ENCODE assay signal across 9 cellular contexts in the genomic region with DNA sequence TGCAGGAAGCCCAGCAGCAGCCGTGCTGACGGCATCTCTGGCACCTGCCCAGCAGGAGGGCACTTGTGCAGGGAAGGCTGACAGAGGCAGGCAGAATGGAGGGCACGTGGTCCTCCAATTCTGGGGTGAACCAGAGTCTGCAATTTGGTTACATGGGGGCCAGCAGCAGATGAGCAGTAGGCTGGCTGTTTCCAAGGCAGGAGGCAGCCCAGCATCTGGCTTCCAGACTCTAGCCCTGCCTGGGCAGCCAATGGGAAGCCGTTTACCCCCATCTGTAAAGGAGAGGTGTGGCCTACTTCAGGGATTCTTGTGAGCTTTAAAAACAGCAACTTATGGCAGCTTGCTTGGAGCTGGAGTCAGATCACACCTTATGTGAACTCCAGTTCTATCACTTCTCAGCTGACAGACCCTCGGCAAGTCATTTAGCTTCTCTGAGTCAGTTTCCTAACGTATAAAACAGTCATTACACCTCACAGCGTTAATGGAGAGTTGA. TPM values are rescaled to one million over a fixed set of nuclear protein-coding genes. Genes with fewer than 3 reads are reported as not detected.
DNase-seq lines count a peak whose midpoint lies in the region; ATAC-seq and TF ChIP-seq lines count a peak whose summit lies in the region.
"Had no signal": no experiment of that assay in that cellular context is flagged by ENCODE, and none has a peak within 500 bp of the region (broad histone marks: within the 10 kb centered on the region; RNA-seq: fewer than 3 reads in every experiment).

No MANE protein-coding gene starts in this region.

- no peak overlapping the region for H2AFZ ChIP-seq in neural progenitor cell (replicated peaks)

- no peak overlapping the region for H3K4me2 ChIP-seq in neural progenitor cell

- no peaks in the 10 kb centered on the region for H3K4me1 Mint-ChIP-seq in effector memory CD8-positive, alpha-beta T cell (ENCODE audit: low read depth in 2 of 2)
- H3K4me1 Mint-ChIP-seq in neural progenitor cell = peaks cover 13% of the 10 kb centered on the region
- no peaks in the 10 kb centered on the region for H3K4me1 Mint-ChIP-seq in T-helper 2 cell treated with Interferon-gamma antibody and Interleukin-4, amounts not matched to agents 5 μg/mL and 100 μg/mL, for 36 hours (ENCODE audit: low read depth)

- H3K79me2 ChIP-seq in neural progenitor cell (ENCODE audit: low read depth) = no peaks in the 10 kb centered on the region

- no peaks in the 10 kb centered on the region for H3K9me3 Mint-ChIP-seq in effector memory CD8-positive, alpha-beta T cell
- no peaks in the 10 kb centered on the region for H3K9me3 Mint-ChIP-seq in neural progenitor cell
- no peaks in the 10 kb centered on the region for H3K9me3 Mint-ChIP-seq in T-helper 2 cell treated with Interferon-gamma antibody and Interleukin-4, amounts not matched to agents 5 μg/mL and 100 μg/mL, for 36 hours

- H4K20me1 ChIP-seq in neural progenitor cell (ENCODE audit: low read depth) = peaks cover 9% of the 10 kb centered on the region

- H3K9ac ChIP-seq in neural progenitor cell = no peak overlapping the region

- H3K9me3 ChIP-seq in neural progenitor cell (ENCODE audit: low read depth) = no peaks in the 10 kb centered on the region

- H3K36me3 ChIP-seq in neural progenitor cell = no peaks in the 10 kb centered on the region

- no peak for ATAC-seq in effector memory CD8-positive, alpha-beta T cell (replicated peaks)
- ATAC-seq in HG02884 (IDR thresholded peaks at IDR 0.05; ENCODE audit: unreplicated experiment) (no peak), GM21515 (IDR thresholded peaks at IDR 0.05; ENCODE audit: unreplicated experiment) (no peak), GM19328 (IDR thresholded peaks at IDR 0.05; ENCODE audit: unreplicated experiment) (no peak)

- H3F3A ChIP-seq in neural progenitor cell (ENCODE audit: low read depth) = no peaks in the 10 kb centered on the region

- DNase-seq in Daoy (ENCODE audit: low read depth) (peak; percentile 69), NCI-H2171 (lab: John Stamatoyannopoulos, UW) (peak; percentile 99), neural progenitor cell (ENCODE audit: low spot score) (peak; percentile 18)
- DNase-seq in effector memory CD8-positive, alpha-beta T cell = no peak
- DNase-seq in T-helper 2 cell treated with Interferon-gamma antibody and Interleukin-4, amounts not matched to agents 5 μg/mL and 100 μg/mL, for 36 hours (ENCODE audit: low spot score) = no peak

- H3K4me3 ChIP-seq in neural progenitor cell = no peak overlapping the region
- H3K4me3 ChIP-seq: K562 had no signal

- no peak overlapping the region for H3K27ac ChIP-seq in neural progenitor cell

- H3K4me3 Mint-ChIP-seq in effector memory CD8-positive, alpha-beta T cell = no peak overlapping the region
- H3K4me3 Mint-ChIP-seq in neural progenitor cell = no peak overlapping the region
- no peak overlapping the region for H3K4me3 Mint-ChIP-seq in T-helper 2 cell treated with Interferon-gamma antibody and Interleukin-4, amounts not matched to agents 5 μg/mL and 100 μg/mL, for 36 hours

- H3K36me3 Mint-ChIP-seq in effector memory CD8-positive, alpha-beta T cell (ENCODE audit: insufficient read depth) = peaks cover 44% of the 10 kb centered on the region
- peaks cover 22% of the 10 kb centered on the region for H3K36me3 Mint-ChIP-seq in neural progenitor cell
- H3K36me3 Mint-ChIP-seq in T-helper 2 cell treated with Interferon-gamma antibody and Interleukin-4, amounts not matched to agents 5 μg/mL and 100 μg/mL, for 36 hours (ENCODE audit: low read depth) = peaks cover 39% of the 10 kb centered on the region

- no peak for TF ChIP-seq CTCF in neural progenitor cell (IDR thresholded peaks at IDR 0.05)

- H3K27me3 Mint-ChIP-seq in effector memory CD8-positive, alpha-beta T cell = no peaks in the 10 kb centered on the region
- peaks cover 7% of the 10 kb centered on the region for H3K27me3 Mint-ChIP-seq in neural progenitor cell (ENCODE audit: insufficient read depth, low read depth)
- H3K27me3 Mint-ChIP-seq in T-helper 2 cell treated with Interferon-gamma antibody and Interleukin-4, amounts not matched to agents 5 μg/mL and 100 μg/mL, for 36 hours (ENCODE audit: low read depth) = no peaks in the 10 kb centered on the region

- H3K27me3 ChIP-seq in neural progenitor cell = no peaks in the 10 kb centered on the region

- H3K4me1 ChIP-seq in neural progenitor cell = peaks cover 6% of the 10 kb centered on the region

- H3K27ac Mint-ChIP-seq in effector memory CD8-positive, alpha-beta T cell = peak overlapping the region; percentile 62 to 87
- no peak overlapping the region for H3K27ac Mint-ChIP-seq in neural progenitor cell
- H3K27ac Mint-ChIP-seq in T-helper 2 cell treated with Interferon-gamma antibody and Interleukin-4, amounts not matched to agents 5 μg/mL and 100 μg/mL, for 36 hours = no peak overlapping the region

RNA-seq across cellular contexts. Expression of a gene that starts 27.9 kb away (rescaled TPM):
- total RNA-seq in Daoy (2014; rRNA removed; shearing (Covaris generic)) = 0.11 and 0.39 TPM in 2 replicates
- total RNA-seq in neural progenitor cell (ENCODE audit: low replicate concordance) = 0.09 and 0.26 TPM in 2 replicates

RNA-seq across cellular contexts. Expression of a gene that starts 36.9 kb away (rescaled TPM):
- 10.0 and 11.1 TPM in 2 replicates for total RNA-seq in Daoy (2014; rRNA removed; shearing (Covaris generic))
- total RNA-seq in neural progenitor cell (ENCODE audit: low replicate concordance) = 0.95 and 5.1 TPM in 2 replicates

RNA-seq across cellular contexts. Expression of a gene that starts 45.0 kb away (rescaled TPM):
- total RNA-seq in Daoy (2014; rRNA removed; shearing (Covaris generic)) = 57.8 and 62.6 TPM in 2 replicates
- 34.7 and 57.0 TPM in 2 replicates for total RNA-seq in neural progenitor cell (ENCODE audit: low replicate concordance)

Comparison
In these comparisons a context has a peak if more than half of its experiments do, and no peak if none do; other contexts are left out.
1. DNase-seq: peak in Daoy (single experiment), NCI-H2171 (single experiment) and neural progenitor cell (single experiment); none in effector memory CD8-positive, alpha-beta T cell (0 of 3) and T-helper 2 cell treated with Interferon-gamma antibody and Interleukin-4, amounts not matched to agents 5 μg/mL and 100 μg/mL, for 36 hours (single experiment).
2. H3K27ac Mint-ChIP-seq: peak in effector memory CD8-positive, alpha-beta T cell (2 of 2); none in neural progenitor cell (single experiment) and T-helper 2 cell treated with Interferon-gamma antibody and Interleukin-4, amounts not matched to agents 5 μg/mL and 100 μg/mL, for 36 hours (single experiment).